ENCODE assay signal across 28 cellular contexts in the genomic region with DNA sequence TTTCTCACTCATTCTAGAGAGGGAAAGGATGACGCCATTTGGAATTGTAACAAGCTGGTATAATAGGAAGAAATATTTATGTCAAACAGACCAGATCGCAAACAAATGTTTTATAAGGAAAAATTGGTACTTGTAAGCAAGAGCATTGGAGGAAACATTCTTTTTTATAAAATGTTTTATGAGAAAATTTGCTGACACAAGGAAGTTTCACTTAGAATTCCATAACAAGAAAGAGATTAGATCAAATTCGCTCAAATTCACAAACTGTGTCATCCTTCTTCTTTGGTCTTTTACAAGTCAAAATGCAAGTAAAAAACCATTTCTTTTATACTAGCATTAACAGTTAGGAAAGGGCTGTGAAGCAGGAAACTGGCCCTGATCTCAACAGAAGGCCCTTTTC.
"Had no signal": no experiment of that assay in that cellular context is flagged by ENCODE, and none has a peak within 500 bp of the region (broad histone marks: within the 10 kb centered on the region; RNA-seq: fewer than 3 reads in every experiment).

No MANE protein-coding gene starts in this region.

- H3K4me2 ChIP-seq: neural progenitor cell had no signal

- H3K27me3 ChIP-seq: neural progenitor cell, ovary, sigmoid colon, tibial nerve, vagina had no signal

- H3K4me3 Mint-ChIP-seq: immature natural killer cell; mesothelial cell of epicardium; naive B cell; natural killer cell; nephron progenitor cell; neural progenitor cell; stimulated activated memory B cell treated with anti-CD40 and anti-IgM and Interleukin-4, amounts not matched to agents 10 μg/mL and 1 μg/mL and 100 μg/mL, for 72 hours; stimulated activated naive CD8-positive, alpha-beta T cell treated with anti-CD3 and anti-CD28 coated beads, Interleukin-15, amount 100 ng/mL, for 72 hours; type B pancreatic cell had no signal

- H3K27ac Mint-ChIP-seq: immature natural killer cell; mesothelial cell of epicardium; naive B cell; natural killer cell; nephron progenitor cell; neural progenitor cell; stimulated activated memory B cell treated with anti-CD40 and anti-IgM and Interleukin-4, amounts not matched to agents 10 μg/mL and 1 μg/mL and 100 μg/mL, for 72 hours; stimulated activated naive CD8-positive, alpha-beta T cell treated with anti-CD3 and anti-CD28 coated beads, Interleukin-15, amount 100 ng/mL, for 72 hours; type B pancreatic cell had no signal

- H3K27me3 Mint-ChIP-seq: naive B cell; stimulated activated memory B cell treated with anti-CD40 and anti-IgM and Interleukin-4, amounts not matched to agents 10 μg/mL and 1 μg/mL and 100 μg/mL, for 72 hours; stimulated activated naive CD8-positive, alpha-beta T cell treated with anti-CD3 and anti-CD28 coated beads, Interleukin-15, amount 100 ng/mL, for 72 hours; type B pancreatic cell had no signal

- H3K9me3 ChIP-seq: ovary, prostate gland, sigmoid colon, tibial nerve, vagina had no signal

- H3K4me3 ChIP-seq: left ventricle myocardium inferior, lung, neural progenitor cell, ovary, prostate gland, sigmoid colon, tibial nerve, vagina had no signal

- H3K36me3 Mint-ChIP-seq: immature natural killer cell; mesothelial cell of epicardium; naive B cell; natural killer cell; neural progenitor cell; stimulated activated memory B cell treated with anti-CD40 and anti-IgM and Interleukin-4, amounts not matched to agents 10 μg/mL and 1 μg/mL and 100 μg/mL, for 72 hours; type B pancreatic cell had no signal

- DNase-seq: hypothalamus; immature natural killer cell; kidney; left ventricle myocardium inferior; naive B cell; natural killer cell; nephron progenitor cell; ovary; retina; right cardiac atrium; sigmoid colon; small intestine; stimulated activated CD4-positive, alpha-beta T cell treated with anti-CD3 and anti-CD28 coated beads, Interleukin-1b, Interleukin-23, amount 100 ng/mL, for 48 hours; stimulated activated CD4-positive, alpha-beta T cell treated with anti-CD3 and anti-CD28 coated beads, Interleukin-2, amount 100 ng/mL, for 48 hours; stimulated activated CD4-positive, alpha-beta T cell treated with anti-CD3 and anti-CD28 coated beads, Interleukin-4, amount 100 ng/mL, for 4 hours; stimulated activated CD8-positive, alpha-beta memory T cell treated with anti-CD3 and anti-CD28 coated beads, Interleukin-4, amount 100 ng/mL, for 48 hours; stimulated activated naive CD4-positive, alpha-beta T cell treated with Interleukin-2 at 50 U/mL for 16 hours; stimulated activated naive CD8-positive, alpha-beta T cell treated with anti-CD3 and anti-CD28 coated beads, Interleukin-15, amount 100 ng/mL, for 72 hours; substantia nigra had no signal

- H3K9me3 Mint-ChIP-seq: stimulated activated memory B cell treated with anti-CD40 and anti-IgM and Interleukin-4, amounts not matched to agents 10 μg/mL and 1 μg/mL and 100 μg/mL, for 72 hours; type B pancreatic cell had no signal

- H3K4me1 Mint-ChIP-seq: immature natural killer cell; mesothelial cell of epicardium; naive B cell; natural killer cell; neural progenitor cell; stimulated activated memory B cell treated with anti-CD40 and anti-IgM and Interleukin-4, amounts not matched to agents 10 μg/mL and 1 μg/mL and 100 μg/mL, for 72 hours; stimulated activated naive CD8-positive, alpha-beta T cell treated with anti-CD3 and anti-CD28 coated beads, Interleukin-15, amount 100 ng/mL, for 72 hours had no signal

- FAIRE-seq: islet of Langerhans, kidney, small intestine had no signal

- H2AFZ ChIP-seq: neural progenitor cell had no signal

- H3K36me3 ChIP-seq: left ventricle myocardium inferior, ovary, prostate gland, sigmoid colon, tibial nerve, vagina had no signal

- H3K27ac ChIP-seq: left ventricle myocardium inferior, neural progenitor cell, ovary, prostate gland, sigmoid colon, tibial nerve, vagina had no signal

- H3K9ac ChIP-seq: neural progenitor cell had no signal

- ATAC-seq: natural killer cell; right cardiac atrium; stimulated activated memory B cell treated with anti-CD40 and anti-IgM and Interleukin-4, amounts not matched to agents 10 μg/mL and 1 μg/mL and 100 μg/mL, for 72 hours; stimulated activated naive CD8-positive, alpha-beta T cell treated with anti-CD3 and anti-CD28 coated beads, Interleukin-15, amount 100 ng/mL, for 72 hours had no signal

- H3K4me1 ChIP-seq: neural progenitor cell, prostate gland, sigmoid colon, tibial nerve, vagina had no signal
